In genomic region chr3:9810357-9810726, GRCh38 we compare ENCODE assay signal across 7 cellular contexts. TPM values are rescaled to one million over a fixed set of nuclear protein-coding genes. Genes with fewer than 3 reads are reported as not detected.
DNase-seq lines count a peak whose midpoint lies in the region; ATAC-seq and TF ChIP-seq lines count a peak whose summit lies in the region.

No MANE protein-coding gene starts in this region.

- H3K9ac ChIP-seq in HUES64 (ENCODE audit: low read depth, low read length) = no peak overlapping the region

- peaks cover 22% of the 10 kb centered on the region for H3K36me3 ChIP-seq in HUES64 (ENCODE audit: insufficient read depth, low read length)
- H3K36me3 ChIP-seq in stomach = peaks cover 24 to 45% (median 40%) of the 10 kb centered on the region in 4 donors

- TF ChIP-seq POLR2A in stomach (IDR thresholded peaks at IDR 0.05) = no peak

- H3K27me3 ChIP-seq in HUES64 (ENCODE audit: insufficient read depth, low read length) (peaks cover 14% of the 10 kb centered on the region), stomach (no peaks in the 10 kb centered on the region)

- ATAC-seq in left lobe of liver = no peak

- intact Hi-C loops in stomach (cut with DNase I; ENCODE audit: low total_unique reads) = no loop called here

- H3K4me1 ChIP-seq in HUES64 (ENCODE audit: insufficient read depth, low read length) (peaks cover 9% of the 10 kb centered on the region; the same call in 1 of the 2 replicates), stomach (peaks cover 17 to 38% (median 22%) of the 10 kb centered on the region in 4 donors)

- H3K9me3 ChIP-seq in HUES64 (ENCODE audit: insufficient read depth, low read depth, low read length) = no peaks in the 10 kb centered on the region
- H3K9me3 ChIP-seq in stomach = no peaks in the 10 kb centered on the region

- no peak overlapping the region for H3K27ac ChIP-seq in HUES64 (ENCODE audit: low read depth, low read length)
- H3K27ac ChIP-seq in angular gyrus (ENCODE audit: low read depth, low read length) = peak overlapping the region; percentile 89
- H3K27ac ChIP-seq in stomach = peak overlapping the region; percentile 94 to 98 (median 96)

- in situ Hi-C loops in KBM-7 (cut with MboI; ENCODE audit: low pct_unique_long_range_greater_than_20kb, low sequenced_read_pairs) = no loop called here

- DNase-seq in iPS-NIHi7 (ENCODE audit: extremely low spot score) = peak; percentile 59
- DNase-seq in stomach = no peak
- DNase-seq in AML-193 (lab: John Stamatoyannopoulos, UW) = no peak
- no peak for DNase-seq in left lobe of liver (ENCODE audit: low spot score)
- DNase-seq in KBM-7 = no peak

- WGBS in HUES64 = 4% methylated on average over 25 of the region's 25 CpGs
- WGBS in stomach, 5 donors = 2 to 9% (median 8%) methylated on average over 7 to 25 of the region's 25 CpGs

- TF ChIP-seq EP300 in stomach (IDR thresholded peaks at IDR 0.05) = no peak

- H3K4me3 ChIP-seq in HUES64 (ENCODE audit: low read length) = peak overlapping the region; percentile 67
- peak overlapping the region; percentile 64 to 84 (median 73) for H3K4me3 ChIP-seq in stomach

- TF ChIP-seq CTCF in stomach (IDR thresholded peaks at IDR 0.05) = no peak

RNA-seq across cellular contexts. Expression of gene TTLL3, which starts 0.3 kb away (rescaled TPM):
- 3.8 TPM for polyA plus RNA-seq in HUES64 (2013, experiment 1 of 2)
- 4.5 TPM for polyA plus RNA-seq in HUES64 (2013, experiment 2 of 2)
- total RNA-seq in stomach (100 to 1,000 TPM in 4 of 5 donors, 10 to 100 TPM in 1; 50.3 to 593 (median 210) TPM), left lobe of liver (7.1 TPM)
- 10 to 100 TPM in 1 of 3 donors, 1 to 10 TPM in 2; 6.7 to 34.0 (median 7.8) TPM for polyA plus RNA-seq in stomach

RNA-seq across cellular contexts. Expression of gene ARPC4, which starts 17.5 kb away (rescaled TPM):
- 154 TPM for polyA plus RNA-seq in HUES64 (2013, experiment 1 of 2)
- 141 TPM for polyA plus RNA-seq in HUES64 (2013, experiment 2 of 2)
- total RNA-seq in stomach (100 to 1,000 TPM in 3 of 5 donors, 10 to 100 TPM in 2; 45.5 to 173 (median 129) TPM), left lobe of liver (42.1 TPM)
- polyA plus RNA-seq in stomach = 100 to 1,000 TPM in 2 of 3 donors, 10 to 100 TPM in 1; 69.4 to 180 (median 117) TPM

RNA-seq across cellular contexts. Expression of gene TADA3, which starts 18.1 kb away (rescaled TPM):
- polyA plus RNA-seq in HUES64 (2013, experiment 1 of 2) = 56.4 TPM
- 62.4 TPM for polyA plus RNA-seq in HUES64 (2013, experiment 2 of 2)
- total RNA-seq in stomach (10 to 100 TPM; 29.2 to 62.6 (median 31.2) TPM), left lobe of liver (25.8 TPM)
- 10 to 100 TPM; 36.4 to 62.0 (median 61.0) TPM for polyA plus RNA-seq in stomach

RNA-seq across cellular contexts. Expression of gene RPUSD3, which starts 33.5 kb away (rescaled TPM):
- 43.4 TPM for polyA plus RNA-seq in HUES64 (2013, experiment 1 of 2)
- polyA plus RNA-seq in HUES64 (2013, experiment 2 of 2) = 52.0 TPM
- total RNA-seq in stomach (10 to 100 TPM in 4 of 5 donors, 1 to 10 TPM in 1; 6.4 to 62.9 (median 19.3) TPM), left lobe of liver (21.1 TPM)
- 10 to 100 TPM; 28.0 to 30.9 (median 30.5) TPM for polyA plus RNA-seq in stomach

RNA-seq across cellular contexts. Expression of gene CAMK1, which starts 40.6 kb away (rescaled TPM):
- polyA plus RNA-seq in HUES64 (2013, experiment 1 of 2) = 8.6 TPM
- 10.7 TPM for polyA plus RNA-seq in HUES64 (2013, experiment 2 of 2)
- total RNA-seq in stomach = 10 to 100 TPM; 14.3 to 61.1 (median 27.4) TPM
- polyA plus RNA-seq in stomach = 10 to 100 TPM; 22.9 to 37.2 (median 23.2) TPM
- total RNA-seq in left lobe of liver = 24.6 TPM
